Comparison of ENCODE assay signal across 1 cellular context in genomic region chr10:21533577-21534475, GRCh38.
TF ChIP-seq lines count a peak whose summit lies in the region.

Gene MLLT10, plus strand, starts transcription at chr10:21534232. Its CDS starts 413 bp downstream, at chr10:21534645.

TF ChIP-seq in HepG2, 621 proteins besides CTCF, POLR2A, EP300 and RAD21 (continued from another document and continues in another):
- TF ChIP-seq ZNF646 (CRISPR knock-in tag; IDR thresholded peaks at IDR 0.05) (no peak), RNF2 (conservative IDR thresholded peaks at IDR 0.05; ENCODE audit: low read depth) (peak; percentile 48; the same call in 1 of the 2 replicates), MXD4 (CRISPR knock-in tag; IDR thresholded peaks at IDR 0.05) (no peak), HNRNPH1 (optimal IDR thresholded peaks at IDR 0.05; ENCODE audit: low read depth, low read length) (peak; percentile 92), ZNF83 (CRISPR knock-in tag; IDR thresholded peaks at IDR 0.05; ENCODE audit: borderline replicate concordance) (no peak; the same call in 1 of the 2 replicates), ZBTB37 (CRISPR knock-in tag; IDR thresholded peaks at IDR 0.05) (peak; percentile 78; the same call in 1 of the 2 replicates), NFYB (CRISPR knock-in tag; IDR thresholded peaks at IDR 0.05) (peak; percentile 24; the same call in 1 of the 2 replicates), HMGA1 (CRISPR knock-in tag; conservative IDR thresholded peaks at IDR 0.05) (no peak), PATZ1 (CRISPR knock-in tag; IDR thresholded peaks at IDR 0.05) (peak; percentile 93), ZNF563 (CRISPR knock-in tag; IDR thresholded peaks at IDR 0.05) (peak; percentile 94; the same call in 1 of the 2 replicates), ZNF550 (CRISPR knock-in tag; IDR thresholded peaks at IDR 0.05; ENCODE audit: borderline replicate concordance) (no peak), ZEB1 (IDR thresholded peaks at IDR 0.05; ENCODE audit: insufficient replicate concordance, low read depth) (no peak), ZKSCAN8 (CRISPR knock-in tag; IDR thresholded peaks at IDR 0.05; ENCODE audit: borderline replicate concordance) (no peak; the same call in 1 of the 2 replicates), CC2D1A (CRISPR knock-in tag; IDR thresholded peaks at IDR 0.05) (no peak), NR3C1 (CRISPR knock-in tag; IDR thresholded peaks at IDR 0.05) (no peak), BHLHE40 (IDR thresholded peaks at IDR 0.05; ENCODE audit: low read length) (peak; percentile 55), ELF4 (CRISPR knock-in tag; IDR thresholded peaks at IDR 0.05; ENCODE audit: borderline replicate concordance) (no peak), ZNF530 (CRISPR knock-in tag; IDR thresholded peaks at IDR 0.05; ENCODE audit: low read depth) (no peak), SRSF9 (IDR thresholded peaks at IDR 0.05; ENCODE audit: borderline replicate concordance, insufficient read depth, low read depth, low read length, poor library complexity, severe bottlenecking) (no peak), SATB2 (CRISPR knock-in tag; IDR thresholded peaks at IDR 0.05) (peak; percentile 52; the same call in 1 of the 2 replicates), ZNF431 (CRISPR knock-in tag; IDR thresholded peaks at IDR 0.05; ENCODE audit: borderline replicate concordance, low read depth) (peak; percentile 85; the same call in 1 of the 2 replicates), MEF2D (CRISPR knock-in tag; IDR thresholded peaks at IDR 0.05) (no peak), RARG (CRISPR knock-in tag; IDR thresholded peaks at IDR 0.05; ENCODE audit: low read depth) (no peak), ZNF605 (CRISPR knock-in tag; IDR thresholded peaks at IDR 0.05) (peak; percentile 75), ARNTL (CRISPR knock-in tag; IDR thresholded peaks at IDR 0.05) (peak; percentile 85), MEIS2 (CRISPR knock-in tag; IDR thresholded peaks at IDR 0.05) (peak; percentile 70; the same call in 1 of the 2 replicates), SOX13 (IDR thresholded peaks at IDR 0.05) (no peak; the same call in 1 of the 2 replicates), SOX13 (CRISPR knock-in tag; conservative IDR thresholded peaks at IDR 0.05 in 1 of 2, IDR thresholded peaks at IDR 0.05 in 1 of 2) (peak in 1 of 2 experiments; percentile 51; a peak in 2 of 4 replicates)
- TF ChIP-seq, protein P1, sequence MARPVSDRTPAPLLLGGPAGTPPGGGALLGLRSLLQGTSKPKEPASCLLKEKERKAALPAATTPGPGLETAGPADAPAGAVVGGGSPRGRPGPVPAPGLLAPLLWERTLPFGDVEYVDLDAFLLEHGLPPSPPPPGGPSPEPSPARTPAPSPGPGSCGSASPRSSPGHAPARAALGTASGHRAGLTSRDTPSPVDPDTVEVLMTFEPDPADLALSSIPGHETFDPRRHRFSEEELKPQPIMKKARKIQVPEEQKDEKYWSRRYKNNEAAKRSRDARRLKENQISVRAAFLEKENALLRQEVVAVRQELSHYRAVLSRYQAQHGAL (CRISPR knock-in tag; IDR thresholded peaks at IDR 0.05; ENCODE audit: not compliant biosample characterization): peak; percentile 17
- TF ChIP-seq, protein P2, sequence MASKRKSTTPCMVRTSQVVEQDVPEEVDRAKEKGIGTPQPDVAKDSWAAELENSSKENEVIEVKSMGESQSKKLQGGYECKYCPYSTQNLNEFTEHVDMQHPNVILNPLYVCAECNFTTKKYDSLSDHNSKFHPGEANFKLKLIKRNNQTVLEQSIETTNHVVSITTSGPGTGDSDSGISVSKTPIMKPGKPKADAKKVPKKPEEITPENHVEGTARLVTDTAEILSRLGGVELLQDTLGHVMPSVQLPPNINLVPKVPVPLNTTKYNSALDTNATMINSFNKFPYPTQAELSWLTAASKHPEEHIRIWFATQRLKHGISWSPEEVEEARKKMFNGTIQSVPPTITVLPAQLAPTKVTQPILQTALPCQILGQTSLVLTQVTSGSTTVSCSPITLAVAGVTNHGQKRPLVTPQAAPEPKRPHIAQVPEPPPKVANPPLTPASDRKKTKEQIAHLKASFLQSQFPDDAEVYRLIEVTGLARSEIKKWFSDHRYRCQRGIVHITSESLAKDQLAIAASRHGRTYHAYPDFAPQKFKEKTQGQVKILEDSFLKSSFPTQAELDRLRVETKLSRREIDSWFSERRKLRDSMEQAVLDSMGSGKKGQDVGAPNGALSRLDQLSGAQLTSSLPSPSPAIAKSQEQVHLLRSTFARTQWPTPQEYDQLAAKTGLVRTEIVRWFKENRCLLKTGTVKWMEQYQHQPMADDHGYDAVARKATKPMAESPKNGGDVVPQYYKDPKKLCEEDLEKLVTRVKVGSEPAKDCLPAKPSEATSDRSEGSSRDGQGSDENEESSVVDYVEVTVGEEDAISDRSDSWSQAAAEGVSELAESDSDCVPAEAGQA (IDR thresholded peaks at IDR 0.05; ENCODE audit: low read depth): no peak
- TF ChIP-seq, protein P2 (CRISPR knock-in tag; IDR thresholded peaks at IDR 0.05; ENCODE audit: borderline replicate concordance): peak; percentile 96; the same call in 1 of the 2 replicates
- TF ChIP-seq, protein P3, sequence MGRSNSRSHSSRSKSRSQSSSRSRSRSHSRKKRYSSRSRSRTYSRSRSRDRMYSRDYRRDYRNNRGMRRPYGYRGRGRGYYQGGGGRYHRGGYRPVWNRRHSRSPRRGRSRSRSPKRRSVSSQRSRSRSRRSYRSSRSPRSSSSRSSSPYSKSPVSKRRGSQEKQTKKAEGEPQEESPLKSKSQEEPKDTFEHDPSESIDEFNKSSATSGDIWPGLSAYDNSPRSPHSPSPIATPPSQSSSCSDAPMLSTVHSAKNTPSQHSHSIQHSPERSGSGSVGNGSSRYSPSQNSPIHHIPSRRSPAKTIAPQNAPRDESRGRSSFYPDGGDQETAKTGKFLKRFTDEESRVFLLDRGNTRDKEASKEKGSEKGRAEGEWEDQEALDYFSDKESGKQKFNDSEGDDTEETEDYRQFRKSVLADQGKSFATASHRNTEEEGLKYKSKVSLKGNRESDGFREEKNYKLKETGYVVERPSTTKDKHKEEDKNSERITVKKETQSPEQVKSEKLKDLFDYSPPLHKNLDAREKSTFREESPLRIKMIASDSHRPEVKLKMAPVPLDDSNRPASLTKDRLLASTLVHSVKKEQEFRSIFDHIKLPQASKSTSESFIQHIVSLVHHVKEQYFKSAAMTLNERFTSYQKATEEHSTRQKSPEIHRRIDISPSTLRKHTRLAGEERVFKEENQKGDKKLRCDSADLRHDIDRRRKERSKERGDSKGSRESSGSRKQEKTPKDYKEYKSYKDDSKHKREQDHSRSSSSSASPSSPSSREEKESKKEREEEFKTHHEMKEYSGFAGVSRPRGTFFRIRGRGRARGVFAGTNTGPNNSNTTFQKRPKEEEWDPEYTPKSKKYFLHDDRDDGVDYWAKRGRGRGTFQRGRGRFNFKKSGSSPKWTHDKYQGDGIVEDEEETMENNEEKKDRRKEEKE (IDR thresholded peaks at IDR 0.05): no peak
- TF ChIP-seq, protein P4, sequence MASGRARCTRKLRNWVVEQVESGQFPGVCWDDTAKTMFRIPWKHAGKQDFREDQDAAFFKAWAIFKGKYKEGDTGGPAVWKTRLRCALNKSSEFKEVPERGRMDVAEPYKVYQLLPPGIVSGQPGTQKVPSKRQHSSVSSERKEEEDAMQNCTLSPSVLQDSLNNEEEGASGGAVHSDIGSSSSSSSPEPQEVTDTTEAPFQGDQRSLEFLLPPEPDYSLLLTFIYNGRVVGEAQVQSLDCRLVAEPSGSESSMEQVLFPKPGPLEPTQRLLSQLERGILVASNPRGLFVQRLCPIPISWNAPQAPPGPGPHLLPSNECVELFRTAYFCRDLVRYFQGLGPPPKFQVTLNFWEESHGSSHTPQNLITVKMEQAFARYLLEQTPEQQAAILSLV (CRISPR knock-in tag; IDR thresholded peaks at IDR 0.05; ENCODE audit: borderline replicate concordance): peak; percentile 90; the same call in 1 of the 2 replicates
- TF ChIP-seq, protein P5, sequence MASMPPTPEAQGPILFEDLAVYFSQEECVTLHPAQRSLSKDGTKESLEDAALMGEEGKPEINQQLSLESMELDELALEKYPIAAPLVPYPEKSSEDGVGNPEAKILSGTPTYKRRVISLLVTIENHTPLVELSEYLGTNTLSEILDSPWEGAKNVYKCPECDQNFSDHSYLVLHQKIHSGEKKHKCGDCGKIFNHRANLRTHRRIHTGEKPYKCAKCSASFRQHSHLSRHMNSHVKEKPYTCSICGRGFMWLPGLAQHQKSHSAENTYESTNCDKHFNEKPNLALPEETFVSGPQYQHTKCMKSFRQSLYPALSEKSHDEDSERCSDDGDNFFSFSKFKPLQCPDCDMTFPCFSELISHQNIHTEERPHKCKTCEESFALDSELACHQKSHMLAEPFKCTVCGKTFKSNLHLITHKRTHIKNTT (CRISPR knock-in tag; IDR thresholded peaks at IDR 0.05): no peak
